ENCODE assay signal across 8 cellular contexts in the genomic region with DNA sequence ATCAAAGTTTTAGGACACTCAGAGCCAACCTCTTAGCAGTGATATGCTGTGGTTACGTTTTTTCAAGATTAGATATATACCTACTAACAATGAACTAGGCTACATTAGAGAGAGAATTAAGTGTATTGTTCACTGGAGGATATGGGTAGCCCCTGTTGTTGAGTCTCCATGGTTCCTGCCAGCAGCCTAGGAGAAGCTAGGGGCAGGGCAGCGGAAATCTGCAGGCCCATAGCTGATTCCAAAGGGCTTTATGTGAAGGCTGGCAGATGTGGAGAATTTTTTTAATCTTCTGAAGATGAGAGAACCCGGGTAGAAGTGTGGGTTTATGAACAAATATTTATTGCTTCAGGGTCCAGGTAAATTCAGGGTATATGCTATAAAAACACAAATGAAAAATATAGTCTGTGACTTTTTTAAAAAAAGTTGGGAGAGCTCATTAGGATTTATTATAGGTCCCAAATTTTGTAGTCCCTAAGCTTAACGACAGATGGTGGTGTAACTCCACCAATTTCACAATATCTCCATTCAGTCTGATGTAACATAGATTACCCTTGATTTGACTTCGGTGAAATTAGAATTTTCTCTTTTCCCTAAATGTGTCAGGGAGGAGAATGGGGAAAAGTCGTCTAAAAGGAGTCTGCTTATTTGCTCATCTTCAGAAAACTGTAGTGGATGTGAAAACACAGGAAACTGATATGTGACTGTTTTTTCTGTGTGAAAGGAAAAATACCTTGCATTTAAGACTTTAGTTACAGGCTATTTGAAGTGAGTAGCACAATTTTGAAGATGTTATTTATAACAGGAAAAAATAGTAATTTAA.
DNase-seq lines count a peak whose midpoint lies in the region; ATAC-seq and TF ChIP-seq lines count a peak whose summit lies in the region.

No MANE protein-coding gene starts in this region.

- no peaks in the 10 kb centered on the region for H3K36me3 ChIP-seq in KMS-11 (ENCODE audit: insufficient read depth)
- no peaks in the 10 kb centered on the region for H3K36me3 ChIP-seq in prostate gland

- H3K4me3 ChIP-seq in KMS-11 (IDR thresholded peaks at IDR 0.05; ENCODE audit: insufficient read depth, low read depth, low read length) (no peak overlapping the region), prostate gland (no peak overlapping the region)

- no peaks in the 10 kb centered on the region for H4K20me1 ChIP-seq in KMS-11 (ENCODE audit: insufficient read depth)

- H3K4me1 ChIP-seq in KMS-11 (ENCODE audit: low read depth, poor library complexity, severe bottlenecking) (peaks cover 11% of the 10 kb centered on the region), prostate gland (replicated peaks) (no peaks in the 10 kb centered on the region)

- H3K79me2 ChIP-seq in KMS-11 (ENCODE audit: insufficient read depth, low read depth) = peaks cover 3% of the 10 kb centered on the region; the same call in 1 of the 2 replicates

- H2AFZ ChIP-seq in KMS-11 (ENCODE audit: low read depth) = peak overlapping the region; percentile 85

- H3K9ac ChIP-seq in KMS-11 = peak overlapping the region; percentile 97

- 29% methylated on average over 6 of the region's 6 CpGs for WGBS in prostate gland

- ATAC-seq in GM19035 (IDR thresholded peaks at IDR 0.05; ENCODE audit: unreplicated experiment) = no peak

- H3K27ac ChIP-seq in KMS-11 (peak overlapping the region; percentile 100; the same call in 1 of the 2 replicates), prostate gland (no peak overlapping the region)

- TF ChIP-seq CTCF in KMS-11 (conservative IDR thresholded peaks at IDR 0.05; ENCODE audit: low read depth, low read length) (peak; percentile 94), prostate gland (IDR thresholded peaks at IDR 0.05) (peak; percentile 24 to 78 (median 60))

- no peaks in the 10 kb centered on the region for H3K9me3 ChIP-seq in prostate gland

- peak overlapping the region; percentile 81 for H3K4me2 ChIP-seq in KMS-11

- intact Hi-C loops in prostate gland (cut with DNase I) = loop anchor here (5.0 to 10.0 kb wide), 4 partner anchors 580 to 1593 kb away; partner anchors contain the start of gene MDFIC

- H3K27me3 ChIP-seq in KMS-11 (ENCODE audit: insufficient read depth, low read depth) (no peaks in the 10 kb centered on the region; the same call in 1 of the 2 replicates), prostate gland (replicated peaks; ENCODE audit: insufficient read depth) (no peaks in the 10 kb centered on the region)

- DNase-seq in DMS53 treated with DMSO at 0.1 percent for 48 hours (lab: John Stamatoyannopoulos, UW; ENCODE audit: unreplicated experiment) = peak; percentile 87
- DNase-seq in SHP77 (lab: John Stamatoyannopoulos, UW) = peak; percentile 15 to 33
- DNase-seq in fibroblast of gingiva (ENCODE audit: low read depth) = peak; percentile 63
- no peak for DNase-seq in prostate gland (ENCODE audit: low spot score)
- no peak for DNase-seq in NCI-H2227 (lab: John Stamatoyannopoulos, UW; ENCODE audit: unreplicated experiment)
- DNase-seq in ecto neural progenitor cell (ENCODE audit: low spot score) = no peak

- TF ChIP-seq POLR2A in prostate gland (IDR thresholded peaks at IDR 0.05) = no peak

Comparison
In these comparisons a context has a peak if more than half of its experiments do, and no peak if none do; other contexts are left out.
1. DNase-seq: peak in DMS53 treated with DMSO at 0.1 percent for 48 hours (single experiment), SHP77 (2 of 2) and fibroblast of gingiva (single experiment); none in prostate gland (single experiment), NCI-H2227 (single experiment) and ecto neural progenitor cell (single experiment).